ENCODE assay signal across 8 cellular contexts in genomic region chr13:95536629-95537241, GRCh38. TPM values are rescaled to one million over a fixed set of nuclear protein-coding genes. Genes with fewer than 3 reads are reported as not detected.
A peak's percentile ranks its signal among the peaks of the same experiment; 100 is the strongest.
DNase-seq lines count a peak whose midpoint lies in the region; ATAC-seq, FAIRE-seq and TF ChIP-seq lines count a peak whose summit lies in the region.

No MANE protein-coding gene starts in this region.

- WGBS in GM12878 (ENCODE audit: insufficient coverage, insufficient replicate concordance, low lambda C conversion rate, missing lambda C conversion rate), result 17% methylated on average over 6 of the region's 6 CpGs
- 19% methylated on average over 6 of the region's 6 CpGs for WGBS in lower leg skin, 2 donors

- SMC1A ChIA-PET in GM12878 (lab: Charles Lee; ENCODE audit: uncharacterized antibody, unreplicated experiment), result interaction anchor here (0.7 to 5.3 kb wide), 16 partner anchors 10 to 491 kb away, joined by 3 to 51 read pairs (median 3); no protein-coding TSS in a partner anchor

- ATAC-seq in GM12878, result peak; percentile 34; the same call in 2 of the 3 replicates
- no peak for ATAC-seq in HG02938 (IDR thresholded peaks at IDR 0.05; ENCODE audit: unreplicated experiment)
- no peak for ATAC-seq in GM21825 (IDR thresholded peaks at IDR 0.05; ENCODE audit: unreplicated experiment)

- no peaks in the 10 kb centered on the region for H3K9me3 Mint-ChIP-seq in nephron progenitor cell

- FAIRE-seq in GM12878 (lab: Jason Lieb, UNC), result no peak

- peaks cover 20% of the 10 kb centered on the region for H3K4me1 Mint-ChIP-seq in nephron progenitor cell

- H3K79me2 ChIP-seq in GM12878 (ENCODE audit: control insufficient read depth, insufficient read depth, low read length), result no peaks in the 10 kb centered on the region

- H3K9me3 ChIP-seq in GM12878 (replicated peaks; ENCODE audit: control insufficient read depth, insufficient read depth, low read length), result no peaks in the 10 kb centered on the region

- POLR2A ChIA-PET in GM12878 (lab: Charles Lee), result no interaction called here

- intact Hi-C loops in GM12878 (cut with micrococcal nuclease; ENCODE audit: unreplicated experiment) (loop anchor here (1.0 to 5.0 kb wide), 3 partner anchors 124 to 446 kb away; no protein-coding TSS in a partner anchor), lower leg skin (cut with DNase I; ENCODE audit: low total_unique reads) (no loop called here)

- no peaks in the 10 kb centered on the region for H3K4me1 ChIP-seq in GM12878 (ENCODE audit: control insufficient read depth, insufficient read depth, low read length)

- in situ Hi-C loops in GM12878 (cut with MboI), result loop anchor here (5.0 kb wide), 1 partner anchor 301 kb away; no protein-coding TSS in a partner anchor

- peaks cover 6% of the 10 kb centered on the region for H3K27me3 Mint-ChIP-seq in nephron progenitor cell (ENCODE audit: low read depth, poor library complexity)

- H3K27ac ChIP-seq in GM12878 (ENCODE audit: control insufficient read depth, insufficient read depth), result no peak overlapping the region

- no peaks in the 10 kb centered on the region for H3K36me3 ChIP-seq in GM12878 (ENCODE audit: control insufficient read depth in 2 of 2, insufficient read depth in 2 of 2, low read length in 1 of 2)

- TF ChIP-seq POLR2A in GM12878 (IDR thresholded peaks at IDR 0.05; ENCODE audit: low read depth, low read length) (no peak), lower leg skin (IDR thresholded peaks at IDR 0.05) (no peak)

- H3K9ac ChIP-seq in GM12878 (ENCODE audit: control insufficient read depth, insufficient read depth, low read length), result no peak overlapping the region

- H2AFZ ChIP-seq in GM12878 (ENCODE audit: control insufficient read depth, low read depth, low read length), result no peak overlapping the region

- TF ChIP-seq CTCF in GM12864 (IDR thresholded peaks at IDR 0.05; ENCODE audit: low read depth, low read length, missing control alignments), result peak; percentile 35
- TF ChIP-seq CTCF in GM12878 (IDR thresholded peaks at IDR 0.05 in 2 of 3, conservative IDR thresholded peaks at IDR 0.05 in 1 of 3; ENCODE audit: control insufficient read depth in 2 of 3, extremely low read depth in 1 of 3, insufficient read depth in 1 of 3, low read depth in 3 of 3, low read length in 3 of 3), result peak; percentile 34 to 50 (median 47); a peak in 5 of 6 replicates
- TF ChIP-seq CTCF in nephron progenitor cell (IDR thresholded peaks at IDR 0.05), result peak; percentile 36
- no peak for TF ChIP-seq CTCF in lower leg skin (IDR thresholded peaks at IDR 0.05)

- RAD21 ChIA-PET in GM12878 (lab: Charles Lee; ENCODE audit: unreplicated experiment), result interaction anchor here (0.6 to 2.5 kb wide), 8 partner anchors 28 to 444 kb away, joined by 3 to 31 read pairs (median 4); no protein-coding TSS in a partner anchor

- H4K20me1 ChIP-seq in GM12878 (ENCODE audit: control insufficient read depth, insufficient read depth), result no peaks in the 10 kb centered on the region

- H3K4me2 ChIP-seq in GM12878 (ENCODE audit: control insufficient read depth, insufficient read depth), result no peak overlapping the region

- peak; percentile 51 for TF ChIP-seq RAD21 in GM12878 (IDR thresholded peaks at IDR 0.05; ENCODE audit: insufficient read depth, low read depth, low read length)

- no peak overlapping the region for H3K27ac Mint-ChIP-seq in nephron progenitor cell

- H3K4me3 ChIP-seq in GM12864 (ENCODE audit: low read depth, low read length), result no peak overlapping the region
- no peak overlapping the region for H3K4me3 ChIP-seq in GM12878
- no peak overlapping the region for H3K4me3 ChIP-seq in lower leg skin (ENCODE audit: low read depth, poor library complexity, severe bottlenecking)

- H3K27me3 ChIP-seq in GM12878 (replicated peaks in 1 of 2; ENCODE audit: control insufficient read depth in 2 of 2, insufficient read depth in 2 of 2, low read length in 1 of 2), result no peaks in the 10 kb centered on the region

- TF ChIP-seq EP300 in GM12878 (IDR thresholded peaks at IDR 0.05; ENCODE audit: borderline replicate concordance in 1 of 2, control insufficient read depth in 1 of 2, low read depth in 2 of 2, low read length in 2 of 2), result no peak

- CTCF ChIA-PET in GM12878 (lab: Yijun Ruan, JAX), result interaction anchor here (0.6 to 6.2 kb wide), 34 partner anchors 9 to 545 kb away, joined by 3 to 110 read pairs (median 3); partner anchors contain the start of gene DNAJC3

- no peaks in the 10 kb centered on the region for H3K36me3 Mint-ChIP-seq in nephron progenitor cell (ENCODE audit: low read depth)

- DNase-seq in GM12864 (ENCODE audit: low read depth), result no peak
- DNase-seq in MV-4-11 (lab: John Stamatoyannopoulos, UW), result peak; percentile 38
- no peak for DNase-seq in GM12878 (ENCODE audit: low read depth, low spot score)
- no peak for DNase-seq in nephron progenitor cell
- no peak for DNase-seq in lower leg skin (ENCODE audit: low spot score in 2 of 2)
- DNase-seq in SK-N-DZ (ENCODE audit: low spot score), result no peak

- H3K4me3 Mint-ChIP-seq in nephron progenitor cell, result no peak overlapping the region

- BruUV-seq in GM12878 (replicated peaks; lab: Mats Ljungman, UMichigan), result no TSS peak

TF ChIP-seq in GM12878, 131 proteins besides CTCF, POLR2A, EP300 and RAD21:
- TF ChIP-seq PKNOX1 (IDR thresholded peaks at IDR 0.05), result no peak
- TF ChIP-seq SMC3 (IDR thresholded peaks at IDR 0.05; ENCODE audit: borderline replicate concordance, low read length), result peak; percentile 38; the same call in 1 of the 2 replicates

RNA-seq across cellular contexts. Expression of gene CLDN10, which starts 15.8 kb away (rescaled TPM):
- total RNA-seq in GM12878 (2013; cell fraction: nucleolus; rRNA removed), result not detected in 2 replicates
- total RNA-seq in GM12878 (2014; rRNA removed), result not detected in 2 replicates
- total RNA-seq in GM12878 (2014; rRNA removed; fragmentation: Illumina TruSeq; extraction: Trizol), result not detected in 2 replicates
- total RNA-seq in GM12878 (2021), result not detected in 2 replicates
- polyA plus RNA-seq in GM12878 (2011; ENCODE audit: low read depth), result not detected
- not detected in 2 replicates for polyA plus RNA-seq in GM12878 (2011; rRNA removed)
- not detected in 2 replicates for polyA plus RNA-seq in GM12878 (2011; cell fraction: cytosol; rRNA removed)
- polyA plus RNA-seq in GM12878 (2011; cell fraction: nucleus; rRNA removed), result not detected in 2 replicates
- not detected in 2 replicates for polyA plus RNA-seq in GM12878 (2012)
- polyA plus RNA-seq in GM12878 (2014; fragmentation: Illumina TruSeq; extraction: Trizol), result not detected in 2 replicates
- polyA plus RNA-seq in GM12878 (2014; fragmentation: Nextera tagmentation; extraction: Ambion mirVana), result not detected
- polyA plus RNA-seq in GM12878 (2014; rRNA removed), result not detected in 2 replicates
- not detected for polyA plus RNA-seq in GM12878 (2016; fragmentation: Nextera tagmentation; extraction: Ambion mirVana)
- not detected in 2 replicates for polyA minus RNA-seq in GM12878 (2011; rRNA and poly(A)+ RNA removed)
- polyA minus RNA-seq in GM12878 (2011; cell fraction: cytosol; rRNA and poly(A)+ RNA removed), result not detected in 2 replicates
- not detected in 2 replicates for polyA minus RNA-seq in GM12878 (2011; cell fraction: nucleus; rRNA and poly(A)+ RNA removed)
- 10 to 100 TPM in 3 of 4 donors, 1 to 10 TPM in 1; 7.6 to 33.3 (median 19.9) TPM for total RNA-seq in lower leg skin
- polyA plus RNA-seq in SK-N-DZ (2014; cell fraction: cytosol; rRNA removed), result 4.9 and 6.2 TPM in 2 replicates
- 1.7 and 3.0 TPM in 2 replicates for polyA plus RNA-seq in SK-N-DZ (2014; cell fraction: nucleus; rRNA removed)

Comparison
In these comparisons a context has a peak if more than half of its experiments do, and no peak if none do; other contexts are left out.
1. CTCF ChIP-seq: peak in GM12864 (single experiment), GM12878 (3 of 3) and nephron progenitor cell (single experiment); none in lower leg skin (0 of 3).
2. RNA of gene CLDN10, which starts 15.8 kb away (total RNA-seq): 7.6 to 33.3 TPM in lower leg skin; not detected in GM12878; every median in the first group is over 4 times any median in the second.